In the genomic region with DNA sequence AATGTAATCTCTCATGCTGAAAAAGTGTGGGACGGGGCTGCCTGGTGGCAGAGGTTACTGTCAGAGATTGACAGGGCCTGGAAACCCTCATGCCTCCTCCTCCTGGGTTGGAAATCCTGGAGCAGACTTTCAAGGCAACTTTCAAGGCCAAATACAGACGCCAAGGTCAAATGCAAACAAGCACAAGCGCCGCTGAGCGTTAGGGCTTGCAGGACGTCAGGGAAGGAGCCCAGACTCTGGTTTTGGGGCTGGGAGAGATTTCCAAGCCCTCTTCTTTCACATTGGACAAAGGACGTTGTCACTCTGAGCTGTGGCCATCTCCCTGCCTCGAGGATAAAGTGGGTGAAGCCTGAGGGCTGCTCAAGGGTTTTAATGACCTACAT, we compare ENCODE assay signal across 33 cellular contexts.
"Had no signal": no experiment of that assay in that cellular context is flagged by ENCODE, and none has a peak within 500 bp of the region (broad histone marks: within the 10 kb centered on the region; RNA-seq: fewer than 3 reads in every experiment).

No MANE protein-coding gene starts in this region.

- H3K4me1 ChIP-seq: ascending aorta, breast epithelium had no signal

- H3K4me3 Mint-ChIP-seq: activated B cell treated with CpG ODN at 0.5 μM for 24 hours; activated CD8-positive, alpha-beta memory T cell treated with anti-CD3 and anti-CD28 coated beads, Interleukin-2, amount 10 ng/mL, durations not matched to agents 7 days and 5 days; activated CD8-positive, alpha-beta T cell treated with anti-CD3 and anti-CD28 coated beads, Interleukin-2, amount 10 ng/mL, durations not matched to agents 7 days and 5 days; activated naive CD4-positive, alpha-beta T cell treated with anti-CD3 and anti-CD28 coated beads, Interleukin-2, amount 10 ng/mL, durations not matched to agents 7 days and 5 days; activated naive CD8-positive, alpha-beta T cell treated with anti-CD3 and anti-CD28 coated beads, Interleukin-2, amount 10 ng/mL, durations not matched to agents 7 days and 5 days; activated T-cell treated with anti-CD3 and anti-CD28 coated beads, Interleukin-2, amount 50 U/mL, for 72 hours; brain; effector memory CD8-positive, alpha-beta T cell; T-helper 17 cell; T-helper 2 cell treated with Interferon-gamma antibody and Interleukin-4, amounts not matched to agents 5 μg/mL and 100 μg/mL, for 36 hours had no signal

- H3K9me3 Mint-ChIP-seq: activated B cell treated with CpG ODN at 0.5 μM for 24 hours; activated naive CD4-positive, alpha-beta T cell treated with anti-CD3 and anti-CD28 coated beads, Interleukin-2, amount 10 ng/mL, durations not matched to agents 7 days and 5 days; activated naive CD4-positive, alpha-beta T cell treated with anti-CD3 and anti-CD28 coated beads, Interleukin-2, amount 50 U/mL, for 72 hours; activated naive CD8-positive, alpha-beta T cell treated with anti-CD3 and anti-CD28 coated beads, Interleukin-2, amount 10 ng/mL, durations not matched to agents 7 days and 5 days; activated T-cell treated with anti-CD3 and anti-CD28 coated beads, Interleukin-2, amount 50 U/mL, for 72 hours; effector memory CD8-positive, alpha-beta T cell; T-helper 2 cell treated with Interferon-gamma antibody and Interleukin-4, amounts not matched to agents 5 μg/mL and 100 μg/mL, for 36 hours had no signal

- H3K27me3 Mint-ChIP-seq: activated CD8-positive, alpha-beta memory T cell treated with anti-CD3 and anti-CD28 coated beads, Interleukin-2, amount 10 ng/mL, durations not matched to agents 7 days and 5 days had no signal

- H3K4me1 Mint-ChIP-seq: activated B cell treated with CpG ODN at 0.5 μM for 24 hours; activated CD8-positive, alpha-beta memory T cell treated with anti-CD3 and anti-CD28 coated beads, Interleukin-2, amount 10 ng/mL, durations not matched to agents 7 days and 5 days; activated naive CD4-positive, alpha-beta T cell treated with anti-CD3 and anti-CD28 coated beads, Interleukin-2, amount 10 ng/mL, durations not matched to agents 7 days and 5 days; activated naive CD8-positive, alpha-beta T cell treated with anti-CD3 and anti-CD28 coated beads, Interleukin-2, amount 10 ng/mL, durations not matched to agents 7 days and 5 days; brain had no signal

- H3K4me3 ChIP-seq: ascending aorta, breast epithelium, cardiac muscle cell, esophagus squamous epithelium, gastroesophageal sphincter had no signal

- ATAC-seq: activated CD4-positive, CD25-positive, alpha-beta regulatory T cell treated with anti-CD3 and anti-CD28 coated beads, Interleukin-2, amount 50 U/mL, for 24 hours; activated CD8-positive, alpha-beta memory T cell treated with anti-CD3 and anti-CD28 coated beads, Interleukin-2, amount 10 ng/mL, durations not matched to agents 7 days and 5 days; activated CD8-positive, alpha-beta T cell treated with anti-CD3 and anti-CD28 coated beads, Interleukin-2, amount 10 ng/mL, durations not matched to agents 7 days and 5 days; activated naive CD4-positive, alpha-beta T cell treated with anti-CD3 and anti-CD28 coated beads, Interleukin-2, amount 50 U/mL, for 72 hours; activated T-cell treated with anti-CD3 and anti-CD28 coated beads, Interleukin-2, amount 50 U/mL, for 72 hours; effector memory CD8-positive, alpha-beta T cell; gastroesophageal sphincter; T-helper 17 cell had no signal

- H3K27ac ChIP-seq: ascending aorta, breast epithelium, cardiac muscle cell, esophagus squamous epithelium, gastroesophageal sphincter, WERI-Rb-1 had no signal

- H3K27me3 ChIP-seq: ascending aorta, breast epithelium, cardiac muscle cell had no signal

- DNase-seq: activated B cell treated with CpG ODN at 0.5 μM for 24 hours; activated CD4-positive, alpha-beta T cell treated with anti-CD3 and anti-CD28 coated beads for 48 hours; activated CD4-positive, alpha-beta T cell treated with anti-CD3 and anti-CD28 coated beads, Interleukin-2, amount 50 U/mL, for 1 hour; activated CD4-positive, alpha-beta T cell treated with anti-CD3 and anti-CD28 coated beads, Interleukin-2, amount 50 U/mL, for 48 hours; activated CD8-positive, alpha-beta memory T cell treated with anti-CD3 and anti-CD28 coated beads, Interleukin-2, amount 10 ng/mL, durations not matched to agents 7 days and 5 days; activated CD8-positive, alpha-beta memory T cell treated with anti-CD3 and anti-CD28 coated beads, Interleukin-2, amount 50 U/mL, for 4 hours; activated CD8-positive, alpha-beta T cell treated with anti-CD3 and anti-CD28 coated beads, Interleukin-2, amount 10 ng/mL, durations not matched to agents 7 days and 5 days; activated gamma-delta T cell; activated naive CD4-positive, alpha-beta T cell; activated naive CD4-positive, alpha-beta T cell treated with anti-CD3 and anti-CD28 coated beads, Interleukin-2, amount 10 ng/mL, durations not matched to agents 7 days and 5 days; activated naive CD8-positive, alpha-beta T cell treated with anti-CD3 and anti-CD28 coated beads, Interleukin-2, amount 10 ng/mL, durations not matched to agents 7 days and 5 days; activated T-cell treated with anti-CD3 and anti-CD28 coated beads, Interleukin-2, amount 50 U/mL, for 1 hour; activated T-cell treated with anti-CD3 and anti-CD28 coated beads, Interleukin-2, amount 50 U/mL, for 72 hours; central memory CD4-positive, alpha-beta T cell; cortex of kidney; dermis blood vessel endothelial cell; effector CD4-positive, alpha-beta T cell; effector memory CD8-positive, alpha-beta T cell; erythroblast; esophagus squamous epithelium; foreskin melanocyte; T-helper 1 cell; T-helper 17 cell; T1000; WERI-Rb-1 had no signal

- H3K36me3 Mint-ChIP-seq: activated CD8-positive, alpha-beta memory T cell treated with anti-CD3 and anti-CD28 coated beads, Interleukin-2, amount 10 ng/mL, durations not matched to agents 7 days and 5 days; activated naive CD4-positive, alpha-beta T cell treated with anti-CD3 and anti-CD28 coated beads, Interleukin-2, amount 10 ng/mL, durations not matched to agents 7 days and 5 days; activated naive CD4-positive, alpha-beta T cell treated with anti-CD3 and anti-CD28 coated beads, Interleukin-2, amount 50 U/mL, for 72 hours; activated naive CD8-positive, alpha-beta T cell treated with anti-CD3 and anti-CD28 coated beads, Interleukin-2, amount 10 ng/mL, durations not matched to agents 7 days and 5 days; brain had no signal

- H3K9me3 ChIP-seq: ascending aorta, breast epithelium, esophagus squamous epithelium, gastroesophageal sphincter had no signal

- H3K27ac Mint-ChIP-seq: activated B cell treated with CpG ODN at 0.5 μM for 24 hours; activated CD8-positive, alpha-beta memory T cell treated with anti-CD3 and anti-CD28 coated beads, Interleukin-2, amount 10 ng/mL, durations not matched to agents 7 days and 5 days; activated CD8-positive, alpha-beta T cell treated with anti-CD3 and anti-CD28 coated beads, Interleukin-2, amount 10 ng/mL, durations not matched to agents 7 days and 5 days; activated naive CD4-positive, alpha-beta T cell treated with anti-CD3 and anti-CD28 coated beads, Interleukin-2, amount 10 ng/mL, durations not matched to agents 7 days and 5 days; activated naive CD4-positive, alpha-beta T cell treated with anti-CD3 and anti-CD28 coated beads, Interleukin-2, amount 50 U/mL, for 72 hours; activated naive CD8-positive, alpha-beta T cell treated with anti-CD3 and anti-CD28 coated beads, Interleukin-2, amount 10 ng/mL, durations not matched to agents 7 days and 5 days; activated T-cell treated with anti-CD3 and anti-CD28 coated beads, Interleukin-2, amount 50 U/mL, for 72 hours; brain; effector memory CD8-positive, alpha-beta T cell; T-helper 17 cell; T-helper 2 cell treated with Interferon-gamma antibody and Interleukin-4, amounts not matched to agents 5 μg/mL and 100 μg/mL, for 36 hours had no signal

- H3K36me3 ChIP-seq: ascending aorta, breast epithelium, cardiac muscle cell, esophagus squamous epithelium, gastroesophageal sphincter, WERI-Rb-1 had no signal
